9 cellular contexts compared by ENCODE assay signal in the genomic region with DNA sequence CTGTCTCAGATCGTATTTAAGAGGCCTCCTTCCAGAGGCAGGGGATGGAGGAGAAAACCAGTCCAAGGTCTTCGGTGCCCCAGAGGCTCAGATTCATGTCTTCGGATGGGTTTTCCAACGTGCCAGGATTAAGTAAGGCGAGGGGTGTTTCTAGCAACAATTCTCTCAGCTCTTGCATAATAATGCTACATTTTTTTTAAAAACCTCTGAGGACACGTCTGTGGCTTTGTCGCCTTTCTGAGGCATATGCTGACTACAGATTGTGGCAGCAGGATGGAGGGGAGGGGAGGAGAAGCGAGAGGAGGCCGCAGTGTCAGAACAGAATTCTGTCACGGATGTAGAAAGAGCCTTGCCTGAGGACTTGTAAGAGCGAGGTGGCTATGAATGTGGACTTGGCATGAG. TPM values are rescaled to one million over a fixed set of nuclear protein-coding genes. Genes with fewer than 3 reads are reported as not detected.
DNase-seq lines count a peak whose midpoint lies in the region; ATAC-seq and TF ChIP-seq lines count a peak whose summit lies in the region.
"Had no signal": no experiment of that assay in that cellular context is flagged by ENCODE, and none has a peak within 500 bp of the region (broad histone marks: within the 10 kb centered on the region; RNA-seq: fewer than 3 reads in every experiment).

No MANE protein-coding gene starts in this region.

- peaks cover 90% of the 10 kb centered on the region for H3K4me1 Mint-ChIP-seq in activated CD8-positive, alpha-beta T cell treated with anti-CD3 and anti-CD28 coated beads for 36 hours (ENCODE audit: low read depth)
- peaks cover 54 to 74% of the 10 kb centered on the region in 2 donors for H3K4me1 Mint-ChIP-seq in immature natural killer cell

- DNase-seq in AG10803 (ENCODE audit: low read depth) (peak; percentile 66), M059J (ENCODE audit: low read depth) (peak; percentile 79), immature natural killer cell (peak; percentile 91 to 93 (median 92))
- DNase-seq in activated CD8-positive, alpha-beta T cell treated with anti-CD3 and anti-CD28 coated beads for 36 hours, result peak; percentile 89
- DNase-seq: NCI-H345 had no signal

- TF ChIP-seq CTCF in AG10803 (conservative IDR thresholded peaks at IDR 0.05; ENCODE audit: low read length), result no peak
- TF ChIP-seq CTCF in activated CD8-positive, alpha-beta T cell treated with anti-CD3 and anti-CD28 coated beads for 36 hours (IDR thresholded peaks at IDR 0.05), result no peak

- CTCF ChIA-PET in activated CD8-positive, alpha-beta T cell treated with anti-CD3 and anti-CD28 coated beads for 36 hours (lab: Charles Lee), result interaction anchor here (0.9 to 4.1 kb wide), 15 partner anchors 11 to 499 kb away, joined by 3 to 33 read pairs (median 5); no protein-coding TSS in a partner anchor

- peaks cover 13% of the 10 kb centered on the region for H3K36me3 Mint-ChIP-seq in activated CD8-positive, alpha-beta T cell treated with anti-CD3 and anti-CD28 coated beads for 36 hours (ENCODE audit: low read depth)
- peaks cover 0 to 3% (median 0%) of the 10 kb centered on the region in 3 donors for H3K36me3 Mint-ChIP-seq in immature natural killer cell

- H3K27me3 Mint-ChIP-seq in activated CD8-positive, alpha-beta T cell treated with anti-CD3 and anti-CD28 coated beads for 36 hours, result no peaks in the 10 kb centered on the region
- H3K27me3 Mint-ChIP-seq in immature natural killer cell (ENCODE audit: low read depth in 3 of 3), result peaks cover 10 to 25% (median 19%) of the 10 kb centered on the region in 3 donors

- peak overlapping the region; percentile 97 for H3K27ac Mint-ChIP-seq in activated CD8-positive, alpha-beta T cell treated with anti-CD3 and anti-CD28 coated beads for 36 hours
- peak overlapping the region; percentile 90 to 99 (median 99) for H3K27ac Mint-ChIP-seq in immature natural killer cell

- H3K4me3 Mint-ChIP-seq in activated CD8-positive, alpha-beta T cell treated with anti-CD3 and anti-CD28 coated beads for 36 hours, result peak overlapping the region; percentile 78
- peak overlapping the region; percentile 74 to 88 (median 77) for H3K4me3 Mint-ChIP-seq in immature natural killer cell

- POLR2A ChIA-PET in activated CD8-positive, alpha-beta T cell treated with anti-CD3 and anti-CD28 coated beads for 36 hours (lab: Charles Lee), result interaction anchor here (0.6 to 4.5 kb wide), 17 partner anchors 9 to 84 kb away, joined by 3 to 109 read pairs (median 10); a partner anchor contains a TSS

- no peak overlapping the region for H3K4me3 ChIP-seq in AG10803 (ENCODE audit: low read length)

- intact Hi-C loops in activated CD8-positive, alpha-beta T cell treated with anti-CD3 and anti-CD28 coated beads for 36 hours (cut with micrococcal nuclease), result loop anchor here (5.0 kb wide), 1 partner anchor 35 kb away; no protein-coding TSS in a partner anchor

- H3K9me3 Mint-ChIP-seq in activated CD8-positive, alpha-beta T cell treated with anti-CD3 and anti-CD28 coated beads for 36 hours, result peaks cover 4% of the 10 kb centered on the region
- H3K9me3 Mint-ChIP-seq in immature natural killer cell, result no peaks in the 10 kb centered on the region

- ATAC-seq in activated CD8-positive, alpha-beta T cell treated with anti-CD3 and anti-CD28 coated beads for 36 hours, result peak; percentile 55
- ATAC-seq in GM19035 (IDR thresholded peaks at IDR 0.05; ENCODE audit: unreplicated experiment) (no peak), HG03045 (IDR thresholded peaks at IDR 0.05; ENCODE audit: unreplicated experiment) (no peak), HG02623 (IDR thresholded peaks at IDR 0.05; ENCODE audit: unreplicated experiment) (no peak), GM18517 (IDR thresholded peaks at IDR 0.05; ENCODE audit: unreplicated experiment) (no peak)

RNA-seq across cellular contexts. Expression of a gene that starts 17.7 kb away (rescaled TPM):
- total RNA-seq in M059J (2014; rRNA removed; shearing (Covaris generic)), result 61.9 and 87.7 TPM in 2 replicates
- total RNA-seq in activated CD8-positive, alpha-beta T cell treated with anti-CD3 and anti-CD28 coated beads for 36 hours, result 10 to 100 TPM; 63.7 to 68.1 TPM
- polyA plus RNA-seq in immature natural killer cell, result 100 to 1,000 TPM in 1 of 3 donors, 10 to 100 TPM in 2; 78.7 to 115 (median 79.3) TPM
